12 cellular contexts compared by ENCODE assay signal in the genomic region with DNA sequence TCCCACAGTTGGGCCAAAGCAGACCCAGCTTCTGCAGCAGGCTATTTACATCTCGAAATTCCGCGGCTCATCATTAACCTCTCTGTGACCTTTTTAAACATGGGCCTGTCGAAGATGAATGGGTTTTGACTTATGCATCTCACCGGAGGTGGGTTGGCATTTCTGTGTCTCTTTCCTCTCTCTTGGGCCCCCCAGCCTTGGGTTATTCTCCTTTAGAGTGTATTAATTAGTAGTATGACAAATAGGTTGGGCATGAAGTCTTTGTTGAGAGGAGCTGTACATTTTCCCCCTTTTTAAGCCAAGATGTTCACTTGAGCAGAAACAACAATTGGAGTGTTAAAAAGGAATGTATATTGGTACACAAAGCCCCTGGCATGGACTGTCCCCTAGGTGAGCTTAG. TPM values are rescaled to one million over a fixed set of nuclear protein-coding genes. Genes with fewer than 3 reads are reported as not detected.
"Had no signal": no experiment of that assay in that cellular context is flagged by ENCODE, and none has a peak within 500 bp of the region (broad histone marks: within the 10 kb centered on the region; RNA-seq: fewer than 3 reads in every experiment).

No MANE protein-coding gene starts in this region.

- H3K4me1 ChIP-seq: foreskin keratinocyte had no signal

- ATAC-seq: activated T-cell treated with anti-CD3 and anti-CD28 coated beads, Interleukin-2, amount 50 U/mL, for 4 hours; foreskin keratinocyte; left colon; upper lobe of right lung had no signal

- H3K27me3 ChIP-seq: ovary, upper lobe of right lung had no signal

- H3K4me3 ChIP-seq: ovary, upper lobe of right lung had no signal

- H3K9me3 ChIP-seq: ovary, upper lobe of right lung had no signal

- H3K36me3 ChIP-seq: ovary had no signal

- DNase-seq: activated CD4-positive, alpha-beta T cell treated with anti-CD3 and anti-CD28 coated beads, Interleukin-2, amount 50 U/mL, for 48 hours; activated CD4-positive, CD25-positive, alpha-beta regulatory T cell treated with anti-CD3 and anti-CD28 coated beads, Interleukin-2, amount 50 U/mL, for 72 hours; activated gamma-delta T cell; activated T-cell treated with anti-CD3 and anti-CD28 coated beads, Interleukin-2, amount 50 U/mL, for 4 hours; anterior cingulate cortex; foreskin keratinocyte; head of caudate nucleus; left colon; ovary; stimulated activated CD4-positive, alpha-beta T cell treated with anti-CD3 and anti-CD28 coated beads, Interleukin-4, amount 100 ng/mL, for 4 hours; substantia nigra; upper lobe of right lung had no signal

- H3K27ac ChIP-seq: foreskin keratinocyte, ovary, upper lobe of right lung had no signal

RNA-seq across cellular contexts. Expression of a gene that starts 9.8 kb away (rescaled TPM):
- total RNA-seq: foreskin keratinocyte had no signal
